1 cellular context compared by ENCODE assay signal in genomic region chr2:168443818-168444217, GRCh38.
TF ChIP-seq lines count a peak whose summit lies in the region.

No MANE protein-coding gene starts in this region.

TF ChIP-seq in WTC11, 78 proteins besides CTCF, POLR2A, EP300 and RAD21 (continued from another document):
- no peak for TF ChIP-seq SMAD4 (CRISPR knock-in tag; IDR thresholded peaks at IDR 0.05)
- no peak for TF ChIP-seq ZNF121 (CRISPR knock-in tag; IDR thresholded peaks at IDR 0.05)
- no peak for TF ChIP-seq E2F1 (CRISPR knock-in tag; IDR thresholded peaks at IDR 0.05)
- TF ChIP-seq RORB (CRISPR knock-in tag; IDR thresholded peaks at IDR 0.05), result no peak
- TF ChIP-seq, protein P1, sequence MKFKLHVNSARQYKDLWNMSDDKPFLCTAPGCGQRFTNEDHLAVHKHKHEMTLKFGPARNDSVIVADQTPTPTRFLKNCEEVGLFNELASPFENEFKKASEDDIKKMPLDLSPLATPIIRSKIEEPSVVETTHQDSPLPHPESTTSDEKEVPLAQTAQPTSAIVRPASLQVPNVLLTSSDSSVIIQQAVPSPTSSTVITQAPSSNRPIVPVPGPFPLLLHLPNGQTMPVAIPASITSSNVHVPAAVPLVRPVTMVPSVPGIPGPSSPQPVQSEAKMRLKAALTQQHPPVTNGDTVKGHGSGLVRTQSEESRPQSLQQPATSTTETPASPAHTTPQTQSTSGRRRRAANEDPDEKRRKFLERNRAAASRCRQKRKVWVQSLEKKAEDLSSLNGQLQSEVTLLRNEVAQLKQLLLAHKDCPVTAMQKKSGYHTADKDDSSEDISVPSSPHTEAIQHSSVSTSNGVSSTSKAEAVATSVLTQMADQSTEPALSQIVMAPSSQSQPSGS (CRISPR knock-in tag; IDR thresholded peaks at IDR 0.05; ENCODE audit: borderline replicate concordance, low read depth), result no peak
- TF ChIP-seq HMGA2 (CRISPR knock-in tag; IDR thresholded peaks at IDR 0.05), result no peak
- TF ChIP-seq CBFB (CRISPR knock-in tag; IDR thresholded peaks at IDR 0.05; ENCODE audit: low read depth), result no peak
- TF ChIP-seq, protein P2, sequence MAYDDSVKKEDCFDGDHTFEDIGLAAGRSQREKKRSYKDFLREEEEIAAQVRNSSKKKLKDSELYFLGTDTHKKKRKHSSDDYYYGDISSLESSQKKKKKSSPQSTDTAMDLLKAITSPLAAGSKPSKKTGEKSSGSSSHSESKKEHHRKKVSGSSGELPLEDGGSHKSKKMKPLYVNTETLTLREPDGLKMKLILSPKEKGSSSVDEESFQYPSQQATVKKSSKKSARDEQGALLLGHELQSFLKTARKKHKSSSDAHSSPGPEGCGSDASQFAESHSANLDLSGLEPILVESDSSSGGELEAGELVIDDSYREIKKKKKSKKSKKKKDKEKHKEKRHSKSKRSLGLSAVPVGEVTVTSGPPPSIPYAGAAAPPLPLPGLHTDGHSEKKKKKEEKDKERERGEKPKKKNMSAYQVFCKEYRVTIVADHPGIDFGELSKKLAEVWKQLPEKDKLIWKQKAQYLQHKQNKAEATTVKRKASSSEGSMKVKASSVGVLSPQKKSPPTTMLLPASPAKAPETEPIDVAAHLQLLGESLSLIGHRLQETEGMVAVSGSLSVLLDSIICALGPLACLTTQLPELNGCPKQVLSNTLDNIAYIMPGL (CRISPR knock-in tag; IDR thresholded peaks at IDR 0.05), result no peak
- no peak for TF ChIP-seq STAT6 (CRISPR knock-in tag; conservative IDR thresholded peaks at IDR 0.05; ENCODE audit: low read depth)
- TF ChIP-seq NR2C2 (CRISPR knock-in tag; IDR thresholded peaks at IDR 0.05), result no peak
- no peak for TF ChIP-seq SOX15 (CRISPR knock-in tag; IDR thresholded peaks at IDR 0.05)
- TF ChIP-seq, protein P3, sequence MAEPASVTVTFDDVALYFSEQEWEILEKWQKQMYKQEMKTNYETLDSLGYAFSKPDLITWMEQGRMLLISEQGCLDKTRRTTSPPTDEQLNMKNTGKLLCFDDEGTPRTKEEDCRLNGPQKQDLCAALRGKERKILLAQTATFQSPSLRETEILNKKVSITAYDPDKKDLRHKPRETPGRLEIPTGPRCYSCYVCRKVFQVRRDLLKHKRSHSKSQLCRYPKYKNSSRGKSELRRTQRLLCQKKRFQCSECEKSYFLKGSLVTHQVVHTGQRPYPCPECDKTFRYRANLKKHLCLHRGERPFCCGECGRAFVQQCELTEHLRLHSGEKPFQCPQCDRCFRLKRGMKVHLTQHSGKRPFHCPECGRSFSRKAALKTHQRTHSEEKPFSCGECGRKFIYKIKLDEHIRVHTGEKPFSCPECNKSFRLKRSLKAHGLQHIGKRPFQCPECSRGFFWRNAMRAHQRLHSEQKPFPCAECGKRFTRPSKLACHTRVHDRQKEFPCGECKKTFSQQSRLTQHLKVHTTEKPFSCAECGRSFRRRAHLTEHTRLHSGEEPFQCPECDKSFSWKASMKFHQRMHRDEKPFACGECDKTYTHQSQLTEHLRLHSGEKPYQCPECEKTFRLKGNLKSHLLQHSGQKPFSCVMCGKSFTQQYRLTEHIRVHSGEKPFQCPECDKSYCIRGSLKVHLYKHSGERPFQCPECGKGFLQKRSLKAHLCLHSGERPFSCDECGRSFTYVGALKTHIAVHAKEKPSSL (CRISPR knock-in tag; conservative IDR thresholded peaks at IDR 0.05), result no peak
- no peak for TF ChIP-seq ZNF671 (CRISPR knock-in tag; IDR thresholded peaks at IDR 0.05)
